In genomic region chr5:150209020-150209635, GRCh38 we compare ENCODE assay signal across 9 cellular contexts. TPM values are rescaled to one million over a fixed set of nuclear protein-coding genes. Genes with fewer than 3 reads are reported as not detected.
DNase-seq lines count a peak whose midpoint lies in the region; ATAC-seq, FAIRE-seq and TF ChIP-seq lines count a peak whose summit lies in the region.
"Had no signal": no experiment of that assay in that cellular context is flagged by ENCODE, and none has a peak within 500 bp of the region (broad histone marks: within the 10 kb centered on the region; RNA-seq: fewer than 3 reads in every experiment).

No MANE protein-coding gene starts in this region.

- H4K20me1 ChIP-seq in astrocyte (ENCODE audit: insufficient read depth, low read length): no peaks in the 10 kb centered on the region

- H3K27me3 Mint-ChIP-seq in astrocyte (ENCODE audit: low read depth, unreplicated experiment) (peaks cover 23% of the 10 kb centered on the region), memory B cell (peaks cover 17% of the 10 kb centered on the region)

- TF ChIP-seq CTCF in AG09309 (IDR thresholded peaks at IDR 0.05; ENCODE audit: control insufficient read depth, insufficient read depth, low read depth, low read length, missing control alignments): no peak
- TF ChIP-seq CTCF in astrocyte (IDR thresholded peaks at IDR 0.05; ENCODE audit: insufficient read depth, low read depth, low read length): no peak

- peak overlapping the region; percentile 50 for H2AFZ ChIP-seq in astrocyte (ENCODE audit: low read depth, low read length)

- no peak for FAIRE-seq in astrocyte (lab: Jason Lieb, UNC)

- ATAC-seq in memory B cell (ENCODE audit: low read depth): peak; percentile 46
- no peak for ATAC-seq in GM19035 (IDR thresholded peaks at IDR 0.05; ENCODE audit: unreplicated experiment)

- H3K79me2 ChIP-seq in astrocyte (ENCODE audit: insufficient read depth, low read length): no peaks in the 10 kb centered on the region

- DNase-seq in AG09309 (ENCODE audit: low read depth) (peak; percentile 67), HT1080 (ENCODE audit: low read depth) (peak; percentile 81), astrocyte (ENCODE audit: low read depth) (peak; percentile 85), memory B cell (ENCODE audit: low spot score in 2 of 2) (peak in 1 of 2 donors; percentile 12), SW 1271 (lab: John Stamatoyannopoulos, UW) (no peak), cerebellar cortex (ENCODE audit: low spot score) (no peak)
- no peak for DNase-seq in activated CD4-positive, CD25-positive, alpha-beta regulatory T cell (lab: John Stamatoyannopoulos, UW)
- DNase-seq: NCI-H1092 had no signal

- H3K4me3 ChIP-seq in AG09309 (ENCODE audit: control insufficient read depth, low read depth, low read length) (no peak overlapping the region), astrocyte (ENCODE audit: insufficient read depth, low read depth, low read length) (no peak overlapping the region)

- H3K27me3 ChIP-seq in astrocyte (ENCODE audit: insufficient read depth, low read length): no peaks in the 10 kb centered on the region

- peak overlapping the region; percentile 74 for H3K27ac ChIP-seq in astrocyte (ENCODE audit: low read depth, low read length)

- H3K4me2 ChIP-seq in astrocyte (ENCODE audit: low read length): peak overlapping the region; percentile 70

- H3K27ac Mint-ChIP-seq in astrocyte (ENCODE audit: unreplicated experiment) (no peak overlapping the region), memory B cell (no peak overlapping the region)

- H3K36me3 Mint-ChIP-seq in astrocyte (ENCODE audit: low read depth, unreplicated experiment) (no peaks in the 10 kb centered on the region), memory B cell (no peaks in the 10 kb centered on the region)

- H3K4me3 Mint-ChIP-seq in astrocyte (ENCODE audit: unreplicated experiment): no peak overlapping the region
- peak overlapping the region; percentile 16 for H3K4me3 Mint-ChIP-seq in memory B cell

- H3K4me1 ChIP-seq in astrocyte (ENCODE audit: insufficient read depth, low read length): peaks cover 28% of the 10 kb centered on the region

- H3K9me3 Mint-ChIP-seq in astrocyte (ENCODE audit: unreplicated experiment): peaks cover 1% of the 10 kb centered on the region
- H3K9me3 Mint-ChIP-seq in memory B cell: no peaks in the 10 kb centered on the region

- H3K36me3 ChIP-seq in astrocyte (ENCODE audit: insufficient read depth, low read length): no peaks in the 10 kb centered on the region

- no peaks in the 10 kb centered on the region for H3K9me3 ChIP-seq in astrocyte (ENCODE audit: insufficient read depth, low read depth, low read length)

- H3K4me1 Mint-ChIP-seq in astrocyte (ENCODE audit: low read depth, unreplicated experiment): peaks cover 17% of the 10 kb centered on the region
- H3K4me1 Mint-ChIP-seq in memory B cell: peaks cover 6% of the 10 kb centered on the region

- H3K9ac ChIP-seq in astrocyte (ENCODE audit: low read length): peak overlapping the region; percentile 66

RNA-seq across cellular contexts. Expression of gene SLC6A7, which starts 19.3 kb away (rescaled TPM):
- 0.03 TPM in 1 of 2 replicates, not detected in the other for total RNA-seq in HT1080 (2014; rRNA removed; shearing (Covaris generic))
- polyA plus RNA-seq in HT1080 (2015; cell fraction: cytosol; rRNA removed): 0.02 and 0.03 TPM in 2 replicates
- 0.10 and 0.11 TPM in 2 replicates for polyA plus RNA-seq in HT1080 (2015; cell fraction: nucleus; rRNA removed)
- not detected in 2 replicates for total RNA-seq in astrocyte

RNA-seq across cellular contexts. Expression of gene CDX1, which starts 42.5 kb away (rescaled TPM):
- total RNA-seq in HT1080 (2014; rRNA removed; shearing (Covaris generic)): not detected in 2 replicates
- not detected in 2 replicates for polyA plus RNA-seq in HT1080 (2015; cell fraction: cytosol; rRNA removed)
- not detected in 2 replicates for polyA plus RNA-seq in HT1080 (2015; cell fraction: nucleus; rRNA removed)
- 0.50 TPM in 1 of 2 replicates, not detected in the other for total RNA-seq in astrocyte

RNA-seq across cellular contexts. Expression of gene PDGFRB, which starts 53.5 kb away (rescaled TPM):
- 2.2 and 5.4 TPM in 2 replicates for total RNA-seq in HT1080 (2014; rRNA removed; shearing (Covaris generic))
- 3.0 and 4.2 TPM in 2 replicates for polyA plus RNA-seq in HT1080 (2015; cell fraction: cytosol; rRNA removed)
- 11.6 and 12.4 TPM in 2 replicates for polyA plus RNA-seq in HT1080 (2015; cell fraction: nucleus; rRNA removed)
- 78.8 and 96.6 TPM in 2 replicates for total RNA-seq in astrocyte

Comparison
In these comparisons a context has a peak if more than half of its experiments do, and no peak if none do; other contexts are left out.
1. DNase-seq: peak in AG09309 (single experiment), HT1080 (single experiment) and astrocyte (single experiment); none in SW 1271 (0 of 2), activated CD4-positive, CD25-positive, alpha-beta regulatory T cell (0 of 4) and cerebellar cortex (single experiment).
2. RNA of gene PDGFRB, which starts 53.5 kb away (total RNA-seq): 78.8 to 96.6 TPM in astrocyte; 2.2 to 5.4 TPM in HT1080; every median in the first group is over 10 times any median in the second.